14 cellular contexts compared by ENCODE assay signal in the genomic region with DNA sequence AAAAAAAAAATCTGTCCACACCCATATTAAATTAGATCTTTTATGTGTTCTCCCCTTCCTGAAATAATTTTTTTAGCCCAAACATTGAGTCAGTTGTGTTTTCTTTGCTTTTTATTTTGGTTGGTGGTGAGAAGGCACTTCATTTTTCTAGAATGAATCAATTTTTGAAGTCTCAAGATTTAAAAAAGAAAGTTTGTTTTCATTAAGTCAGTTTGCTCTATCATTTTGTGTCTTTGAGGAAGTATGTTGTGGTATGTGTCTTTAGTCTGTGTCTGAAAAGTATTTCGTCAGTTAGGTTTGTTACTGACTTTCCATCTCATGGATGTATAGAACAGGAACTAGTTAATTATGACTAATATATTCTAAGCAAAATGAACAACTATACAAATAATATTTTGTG. TPM values are rescaled to one million over a fixed set of nuclear protein-coding genes. Genes with fewer than 3 reads are reported as not detected.
DNase-seq lines count a peak whose midpoint lies in the region; TF ChIP-seq lines count a peak whose summit lies in the region.
"Had no signal": no experiment of that assay in that cellular context is flagged by ENCODE, and none has a peak within 500 bp of the region (broad histone marks: within the 10 kb centered on the region; RNA-seq: fewer than 3 reads in every experiment).

No MANE protein-coding gene starts in this region.

- H3K9me2 ChIP-seq in OCI-LY1 (ENCODE audit: low read depth, low read length), result no peaks in the 10 kb centered on the region

- H3K36me3 ChIP-seq in OCI-LY1 (ENCODE audit: insufficient read depth, low read length) (peaks cover 10% of the 10 kb centered on the region; the same call in 1 of the 2 replicates), osteoblast (ENCODE audit: insufficient read depth, low read length) (no peaks in the 10 kb centered on the region)
- H3K36me3 ChIP-seq: gastroesophageal sphincter, lower lobe of right lung, tibial artery had no signal

- no peaks in the 10 kb centered on the region for H3F3A ChIP-seq in OCI-LY1 (ENCODE audit: insufficient read depth, low read length)

- H3K4me1 ChIP-seq in OCI-LY1 (ENCODE audit: insufficient read depth, low read length, severe bottlenecking), result peaks cover 39% of the 10 kb centered on the region
- peaks cover 26% of the 10 kb centered on the region for H3K4me1 ChIP-seq in osteoblast (ENCODE audit: insufficient read depth, low read length)

- H3K9me3 ChIP-seq in OCI-LY1 (ENCODE audit: low read length) (no peaks in the 10 kb centered on the region), osteoblast (ENCODE audit: low read depth, low read length) (no peaks in the 10 kb centered on the region)
- H3K9me3 ChIP-seq: gastroesophageal sphincter, lower lobe of right lung, tibial artery had no signal

- peak overlapping the region; percentile 6; the same call in 1 of the 2 replicates for H3K9ac ChIP-seq in OCI-LY1 (ENCODE audit: low read length)

- H3K79me2 ChIP-seq in OCI-LY1 (ENCODE audit: insufficient read depth, low read length), result peaks cover 60% of the 10 kb centered on the region
- peaks cover 64% of the 10 kb centered on the region for H3K79me2 ChIP-seq in osteoblast (ENCODE audit: insufficient read depth, low read length)

- TF ChIP-seq CTCF in GM10266 (IDR thresholded peaks at IDR 0.05; ENCODE audit: control insufficient read depth, insufficient read depth, low read depth, missing control alignments) (no peak), OCI-LY1 (IDR thresholded peaks at IDR 0.05; ENCODE audit: low read length) (no peak), osteoblast (IDR thresholded peaks at IDR 0.05; ENCODE audit: extremely low read depth, low read depth, low read length) (no peak)

- H3K27me3 ChIP-seq in OCI-LY1 (ENCODE audit: insufficient read depth, low read length) (no peaks in the 10 kb centered on the region), osteoblast (ENCODE audit: insufficient read depth, low read length) (peaks cover 95% of the 10 kb centered on the region)

- H4K20me1 ChIP-seq in OCI-LY1 (ENCODE audit: insufficient read depth, low read length) (no peaks in the 10 kb centered on the region), osteoblast (ENCODE audit: insufficient read depth, low read length) (no peaks in the 10 kb centered on the region)

- H3K4me3 ChIP-seq in OCI-LY1 (ENCODE audit: low read depth, low read length, poor library complexity, severe bottlenecking) (peak overlapping the region; percentile 89), osteoblast (ENCODE audit: insufficient read depth, low read length) (no peak overlapping the region)
- H3K4me3 ChIP-seq: gastroesophageal sphincter, lower lobe of right lung, tibial artery had no signal

- H3K27ac ChIP-seq in OCI-LY1 (ENCODE audit: low read depth, low read length, poor library complexity, severe bottlenecking), result no peak overlapping the region
- H3K27ac ChIP-seq in osteoblast (ENCODE audit: low read depth, low read length), result peak overlapping the region; percentile 10
- H3K27ac ChIP-seq: gastroesophageal sphincter, lower lobe of right lung, tibial artery had no signal

- H3K4me2 ChIP-seq in OCI-LY1 (ENCODE audit: low read length) (peak overlapping the region; percentile 76), osteoblast (ENCODE audit: insufficient read depth, low read length) (peak overlapping the region; percentile 79)

- no peak overlapping the region for H2AFZ ChIP-seq in OCI-LY1 (ENCODE audit: low read length)
- H2AFZ ChIP-seq in osteoblast (ENCODE audit: low read length), result no peak overlapping the region

- DNase-seq in GM10266 (ENCODE audit: extremely low spot score), result peak; percentile 20
- peak; percentile 33 for DNase-seq in dedifferentiated amniotic fluid mesenchymal stem cell (ENCODE audit: extremely low spot score)
- no peak for DNase-seq in osteoblast (ENCODE audit: insufficient read length, low spot score, missing footprints)
- no peak for DNase-seq in stimulated activated CD4-positive, alpha-beta T cell treated with anti-CD3 and anti-CD28 coated beads, Interleukin-2, amount 100 ng/mL, for 24 hours
- DNase-seq in SW480 (ENCODE audit: low spot score), result no peak
- DNase-seq in NCI-H345 treated with DMSO at 0.1 percent for 48 hours (lab: John Stamatoyannopoulos, UW; ENCODE audit: unreplicated experiment), result no peak
- no peak for DNase-seq in activated CD8-positive, alpha-beta memory T cell treated with anti-CD3 and anti-CD28 coated beads for 24 hours
- DNase-seq: activated CD4-positive, alpha-beta T cell treated with anti-CD3 and anti-CD28 coated beads for 36 hours; lower lobe of right lung; tibial artery had no signal

RNA-seq across cellular contexts. Expression of gene IGF2BP1, which starts 3.8 kb away (rescaled TPM):
- 0.59 and 1.4 TPM in 2 replicates for total RNA-seq in osteoblast
- total RNA-seq: lower lobe of right lung, Right ventricle myocardium inferior had no signal

RNA-seq across cellular contexts. Expression of gene GIP, which starts 32.5 kb away (rescaled TPM):
- total RNA-seq in osteoblast, result not detected in 2 replicates
- total RNA-seq: activated CD4-positive, alpha-beta T cell treated with anti-CD3 and anti-CD28 coated beads for 36 hours; gastroesophageal sphincter; lower lobe of right lung; renal cortical epithelial cell; Right ventricle myocardium inferior had no signal

RNA-seq across cellular contexts. Expression of gene SNF8, which starts 56.3 kb away (rescaled TPM):
- total RNA-seq in osteoblast, result 63.7 and 72.5 TPM in 2 replicates

Comparison
In these comparisons a context has a peak if more than half of its experiments do, and no peak if none do; other contexts are left out.
1. DNase-seq: peak in GM10266 (single experiment) and dedifferentiated amniotic fluid mesenchymal stem cell (single experiment); none in osteoblast (single experiment), stimulated activated CD4-positive, alpha-beta T cell treated with anti-CD3 and anti-CD28 coated beads, Interleukin-2, amount 100 ng/mL, for 24 hours (0 of 2), SW480 (single experiment), NCI-H345 treated with DMSO at 0.1 percent for 48 hours (single experiment) and activated CD8-positive, alpha-beta memory T cell treated with anti-CD3 and anti-CD28 coated beads for 24 hours (single experiment).